ENCODE assay signal across 1 cellular context in the genomic region with DNA sequence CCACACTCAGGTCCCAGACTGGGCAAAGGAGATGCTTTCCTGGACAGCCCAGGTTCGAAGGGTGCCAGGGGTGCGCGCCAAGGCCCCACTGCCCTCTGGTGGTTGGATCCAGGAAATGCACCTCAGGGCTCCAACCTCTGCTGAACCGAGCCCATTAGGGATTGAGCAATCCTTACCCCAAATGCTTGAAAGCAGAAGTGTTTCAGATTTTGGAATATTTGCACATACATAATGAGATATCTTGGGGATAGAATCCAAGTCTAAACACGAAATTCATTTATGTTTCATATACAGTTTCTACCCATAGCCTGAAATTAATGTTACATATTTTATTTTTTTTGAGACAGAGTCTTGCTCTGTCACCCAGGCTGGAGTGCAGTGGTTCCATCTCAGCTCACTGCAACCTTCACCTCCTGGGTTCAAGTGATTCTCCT.
A peak's percentile ranks its signal among the peaks of the same experiment; 100 is the strongest.
TF ChIP-seq lines count a peak whose summit lies in the region.

No MANE protein-coding gene starts in this region.

TF ChIP-seq in HepG2, 621 proteins besides CTCF, POLR2A, EP300 and RAD21 (continued from another document and continues in another):
- TF ChIP-seq, protein P1, sequence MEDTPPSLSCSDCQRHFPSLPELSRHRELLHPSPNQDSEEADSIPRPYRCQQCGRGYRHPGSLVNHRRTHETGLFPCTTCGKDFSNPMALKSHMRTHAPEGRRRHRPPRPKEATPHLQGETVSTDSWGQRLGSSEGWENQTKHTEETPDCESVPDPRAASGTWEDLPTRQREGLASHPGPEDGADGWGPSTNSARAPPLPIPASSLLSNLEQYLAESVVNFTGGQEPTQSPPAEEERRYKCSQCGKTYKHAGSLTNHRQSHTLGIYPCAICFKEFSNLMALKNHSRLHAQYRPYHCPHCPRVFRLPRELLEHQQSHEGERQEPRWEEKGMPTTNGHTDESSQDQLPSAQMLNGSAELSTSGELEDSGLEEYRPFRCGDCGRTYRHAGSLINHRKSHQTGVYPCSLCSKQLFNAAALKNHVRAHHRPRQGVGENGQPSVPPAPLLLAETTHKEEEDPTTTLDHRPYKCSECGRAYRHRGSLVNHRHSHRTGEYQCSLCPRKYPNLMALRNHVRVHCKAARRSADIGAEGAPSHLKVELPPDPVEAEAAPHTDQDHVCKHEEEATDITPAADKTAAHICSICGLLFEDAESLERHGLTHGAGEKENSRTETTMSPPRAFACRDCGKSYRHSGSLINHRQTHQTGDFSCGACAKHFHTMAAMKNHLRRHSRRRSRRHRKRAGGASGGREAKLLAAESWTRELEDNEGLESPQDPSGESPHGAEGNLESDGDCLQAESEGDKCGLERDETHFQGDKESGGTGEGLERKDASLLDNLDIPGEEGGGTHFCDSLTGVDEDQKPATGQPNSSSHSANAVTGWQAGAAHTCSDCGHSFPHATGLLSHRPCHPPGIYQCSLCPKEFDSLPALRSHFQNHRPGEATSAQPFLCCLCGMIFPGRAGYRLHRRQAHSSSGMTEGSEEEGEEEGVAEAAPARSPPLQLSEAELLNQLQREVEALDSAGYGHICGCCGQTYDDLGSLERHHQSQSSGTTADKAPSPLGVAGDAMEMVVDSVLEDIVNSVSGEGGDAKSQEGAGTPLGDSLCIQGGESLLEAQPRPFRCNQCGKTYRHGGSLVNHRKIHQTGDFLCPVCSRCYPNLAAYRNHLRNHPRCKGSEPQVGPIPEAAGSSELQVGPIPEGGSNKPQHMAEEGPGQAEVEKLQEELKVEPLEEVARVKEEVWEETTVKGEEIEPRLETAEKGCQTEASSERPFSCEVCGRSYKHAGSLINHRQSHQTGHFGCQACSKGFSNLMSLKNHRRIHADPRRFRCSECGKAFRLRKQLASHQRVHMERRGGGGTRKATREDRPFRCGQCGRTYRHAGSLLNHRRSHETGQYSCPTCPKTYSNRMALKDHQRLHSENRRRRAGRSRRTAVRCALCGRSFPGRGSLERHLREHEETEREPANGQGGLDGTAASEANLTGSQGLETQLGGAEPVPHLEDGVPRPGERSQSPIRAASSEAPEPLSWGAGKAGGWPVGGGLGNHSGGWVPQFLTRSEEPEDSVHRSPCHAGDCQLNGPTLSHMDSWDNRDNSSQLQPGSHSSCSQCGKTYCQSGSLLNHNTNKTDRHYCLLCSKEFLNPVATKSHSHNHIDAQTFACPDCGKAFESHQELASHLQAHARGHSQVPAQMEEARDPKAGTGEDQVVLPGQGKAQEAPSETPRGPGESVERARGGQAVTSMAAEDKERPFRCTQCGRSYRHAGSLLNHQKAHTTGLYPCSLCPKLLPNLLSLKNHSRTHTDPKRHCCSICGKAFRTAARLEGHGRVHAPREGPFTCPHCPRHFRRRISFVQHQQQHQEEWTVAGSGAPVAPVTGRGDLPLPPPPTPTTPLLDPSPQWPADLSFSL (CRISPR knock-in tag; IDR thresholded peaks at IDR 0.05) = no peak
- no peak for TF ChIP-seq THAP8 (CRISPR knock-in tag; IDR thresholded peaks at IDR 0.05; ENCODE audit: borderline replicate concordance)
- TF ChIP-seq REPIN1 (CRISPR knock-in tag; IDR thresholded peaks at IDR 0.05; ENCODE audit: borderline replicate concordance, low read depth) = no peak
- TF ChIP-seq, protein P2, sequence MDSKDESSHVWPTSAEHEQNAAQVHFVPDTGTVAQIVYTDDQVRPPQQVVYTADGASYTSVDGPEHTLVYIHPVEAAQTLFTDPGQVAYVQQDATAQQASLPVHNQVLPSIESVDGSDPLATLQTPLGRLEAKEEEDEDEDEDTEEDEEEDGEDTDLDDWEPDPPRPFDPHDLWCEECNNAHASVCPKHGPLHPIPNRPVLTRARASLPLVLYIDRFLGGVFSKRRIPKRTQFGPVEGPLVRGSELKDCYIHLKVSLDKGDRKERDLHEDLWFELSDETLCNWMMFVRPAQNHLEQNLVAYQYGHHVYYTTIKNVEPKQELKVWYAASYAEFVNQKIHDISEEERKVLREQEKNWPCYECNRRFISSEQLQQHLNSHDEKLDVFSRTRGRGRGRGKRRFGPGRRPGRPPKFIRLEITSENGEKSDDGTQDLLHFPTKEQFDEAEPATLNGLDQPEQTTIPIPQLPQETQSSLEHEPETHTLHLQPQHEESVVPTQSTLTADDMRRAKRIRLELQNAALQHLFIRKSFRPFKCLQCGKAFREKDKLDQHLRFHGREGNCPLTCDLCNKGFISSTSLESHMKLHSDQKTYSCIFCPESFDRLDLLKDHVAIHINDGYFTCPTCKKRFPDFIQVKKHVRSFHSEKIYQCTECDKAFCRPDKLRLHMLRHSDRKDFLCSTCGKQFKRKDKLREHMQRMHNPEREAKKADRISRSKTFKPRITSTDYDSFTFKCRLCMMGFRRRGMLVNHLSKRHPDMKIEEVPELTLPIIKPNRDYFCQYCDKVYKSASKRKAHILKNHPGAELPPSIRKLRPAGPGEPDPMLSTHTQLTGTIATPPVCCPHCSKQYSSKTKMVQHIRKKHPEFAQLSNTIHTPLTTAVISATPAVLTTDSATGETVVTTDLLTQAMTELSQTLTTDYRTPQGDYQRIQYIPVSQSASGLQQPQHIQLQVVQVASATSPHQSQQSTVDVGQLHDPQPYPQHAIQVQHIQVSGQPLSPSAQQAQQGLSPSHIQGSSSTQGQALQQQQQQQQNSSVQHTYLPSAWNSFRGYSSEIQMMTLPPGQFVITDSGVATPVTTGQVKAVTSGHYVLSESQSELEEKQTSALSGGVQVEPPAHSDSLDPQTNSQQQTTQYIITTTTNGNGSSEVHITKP (CRISPR knock-in tag; IDR thresholded peaks at IDR 0.05; ENCODE audit: low read depth) = no peak
- no peak for TF ChIP-seq ZBTB1 (CRISPR knock-in tag; IDR thresholded peaks at IDR 0.05; ENCODE audit: borderline replicate concordance)
- TF ChIP-seq ZNF367 (CRISPR knock-in tag; IDR thresholded peaks at IDR 0.05; ENCODE audit: borderline replicate concordance) = no peak
- TF ChIP-seq NAIF1 (CRISPR knock-in tag; IDR thresholded peaks at IDR 0.05; ENCODE audit: borderline replicate concordance) = no peak
- TF ChIP-seq SPEN (CRISPR knock-in tag; IDR thresholded peaks at IDR 0.05; ENCODE audit: low read depth) = no peak
- no peak for TF ChIP-seq ZBTB8A (CRISPR knock-in tag; IDR thresholded peaks at IDR 0.05; ENCODE audit: borderline replicate concordance, low read depth)
- 0 out of 2 replicates have a peak, but pooled peaks have one; percentile 26 for TF ChIP-seq SAP130 (CRISPR knock-in tag; IDR thresholded peaks at IDR 0.05; ENCODE audit: low read depth)
- no peak for TF ChIP-seq ZNF225 (CRISPR knock-in tag; IDR thresholded peaks at IDR 0.05)
- TF ChIP-seq PHF8 (CRISPR knock-in tag; IDR thresholded peaks at IDR 0.05) = 0 out of 2 replicates have a peak, but pooled peaks have one; percentile 26
- 0 out of 2 replicates have a peak, but pooled peaks have one; percentile 30 for TF ChIP-seq HMGXB3 (CRISPR knock-in tag; IDR thresholded peaks at IDR 0.05; ENCODE audit: borderline replicate concordance)
- no peak for TF ChIP-seq ARID2 (CRISPR knock-in tag; IDR thresholded peaks at IDR 0.05; ENCODE audit: borderline replicate concordance)
- TF ChIP-seq ARNT2 (CRISPR knock-in tag; IDR thresholded peaks at IDR 0.05; ENCODE audit: low read depth) = no peak
- TF ChIP-seq, protein P3, sequence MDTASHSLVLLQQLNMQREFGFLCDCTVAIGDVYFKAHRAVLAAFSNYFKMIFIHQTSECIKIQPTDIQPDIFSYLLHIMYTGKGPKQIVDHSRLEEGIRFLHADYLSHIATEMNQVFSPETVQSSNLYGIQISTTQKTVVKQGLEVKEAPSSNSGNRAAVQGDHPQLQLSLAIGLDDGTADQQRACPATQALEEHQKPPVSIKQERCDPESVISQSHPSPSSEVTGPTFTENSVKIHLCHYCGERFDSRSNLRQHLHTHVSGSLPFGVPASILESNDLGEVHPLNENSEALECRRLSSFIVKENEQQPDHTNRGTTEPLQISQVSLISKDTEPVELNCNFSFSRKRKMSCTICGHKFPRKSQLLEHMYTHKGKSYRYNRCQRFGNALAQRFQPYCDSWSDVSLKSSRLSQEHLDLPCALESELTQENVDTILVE (CRISPR knock-in tag; IDR thresholded peaks at IDR 0.05) = peak; percentile 39; the same call in 1 of the 2 replicates
- no peak for TF ChIP-seq ZKSCAN8 (CRISPR knock-in tag; IDR thresholded peaks at IDR 0.05; ENCODE audit: borderline replicate concordance)
- TF ChIP-seq, protein P4, sequence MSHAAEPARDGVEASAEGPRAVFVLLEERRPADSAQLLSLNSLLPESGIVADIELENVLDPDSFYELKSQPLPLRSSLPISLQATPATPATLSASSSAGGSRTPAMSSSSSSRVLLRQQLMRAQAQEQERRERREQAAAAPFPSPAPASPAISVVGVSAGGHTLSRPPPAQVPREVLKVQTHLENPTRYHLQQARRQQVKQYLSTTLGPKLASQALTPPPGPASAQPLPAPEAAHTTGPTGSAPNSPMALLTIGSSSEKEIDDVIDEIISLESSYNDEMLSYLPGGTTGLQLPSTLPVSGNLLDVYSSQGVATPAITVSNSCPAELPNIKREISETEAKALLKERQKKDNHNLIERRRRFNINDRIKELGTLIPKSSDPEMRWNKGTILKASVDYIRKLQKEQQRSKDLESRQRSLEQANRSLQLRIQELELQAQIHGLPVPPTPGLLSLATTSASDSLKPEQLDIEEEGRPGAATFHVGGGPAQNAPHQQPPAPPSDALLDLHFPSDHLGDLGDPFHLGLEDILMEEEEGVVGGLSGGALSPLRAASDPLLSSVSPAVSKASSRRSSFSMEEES (CRISPR knock-in tag; IDR thresholded peaks at IDR 0.05) = no peak
- peak; percentile 59; the same call in 1 of the 2 replicates for TF ChIP-seq KLF12 (CRISPR knock-in tag; IDR thresholded peaks at IDR 0.05; ENCODE audit: borderline replicate concordance)
- peak; percentile 30; the same call in 1 of the 2 replicates for TF ChIP-seq ZNF331 (CRISPR knock-in tag; IDR thresholded peaks at IDR 0.05)
- TF ChIP-seq RBM22 (optimal IDR thresholded peaks at IDR 0.05; ENCODE audit: low read length) = no peak
- no peak for TF ChIP-seq SKIL (CRISPR knock-in tag; IDR thresholded peaks at IDR 0.05; ENCODE audit: borderline replicate concordance)
- TF ChIP-seq FOXJ3 (CRISPR knock-in tag; IDR thresholded peaks at IDR 0.05; ENCODE audit: borderline replicate concordance) = no peak
- 0 out of 2 replicates have a peak, but pooled peaks have one; percentile 55 for TF ChIP-seq SMAD3 (CRISPR knock-in tag; IDR thresholded peaks at IDR 0.05)
- TF ChIP-seq HMG20A (CRISPR knock-in tag; IDR thresholded peaks at IDR 0.05; ENCODE audit: borderline replicate concordance) = no peak
